Comparison of ENCODE assay signal across 21 cellular contexts in the genomic region with DNA sequence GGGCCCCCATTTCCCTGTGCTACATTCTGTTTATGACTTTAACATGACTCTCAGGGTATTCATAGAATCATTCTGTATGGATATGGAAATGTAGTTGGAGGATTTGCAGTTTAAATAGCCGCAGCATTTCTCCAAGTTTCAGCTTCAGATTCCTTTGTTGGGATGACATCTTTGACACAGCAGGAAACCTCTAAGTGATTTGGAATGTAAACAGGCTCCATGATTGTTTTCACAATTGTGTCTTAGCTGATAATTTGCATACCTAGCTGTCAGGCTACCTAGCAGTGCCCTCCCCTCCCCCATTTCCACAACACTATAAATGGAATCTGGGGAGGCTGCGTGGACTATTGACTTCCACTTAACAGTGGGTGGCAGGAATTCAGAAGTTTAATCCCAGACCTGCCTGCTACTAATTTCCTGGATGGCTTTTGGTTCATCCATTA.
DNase-seq lines count a peak whose midpoint lies in the region; ATAC-seq and TF ChIP-seq lines count a peak whose summit lies in the region.
"Had no signal": no experiment of that assay in that cellular context is flagged by ENCODE, and none has a peak within 500 bp of the region (broad histone marks: within the 10 kb centered on the region; RNA-seq: fewer than 3 reads in every experiment).

No MANE protein-coding gene starts in this region.

- H3K36me3 ChIP-seq in HAP-1 (replicated peaks) (no peaks in the 10 kb centered on the region), brain microvascular endothelial cell (replicated peaks) (no peaks in the 10 kb centered on the region)
- H3K36me3 ChIP-seq: adrenal gland, BLaER1, thyroid gland had no signal

- DNase-seq in AG10803 (ENCODE audit: low read depth) (peak; percentile 74), HAP-1 (ENCODE audit: low spot score in 2 of 2) (peak; percentile 70 to 93), brain microvascular endothelial cell (peak; percentile 14), kidney tubule cell (ENCODE audit: low spot score) (peak; percentile 39), NCI-H774 (lab: John Stamatoyannopoulos, UW) (no peak), mucosa of gallbladder (ENCODE audit: low spot score) (no peak)
- no peak for DNase-seq in activated T-cell treated with anti-CD3 and anti-CD28 coated beads, Interleukin-2, amount 50 U/mL, for 24 hours
- DNase-seq: activated CD4-positive, alpha-beta T cell treated with anti-CD3 and anti-CD28 coated beads for 4 hours; activated T-cell treated with anti-CD3 and anti-CD28 coated beads, Interleukin-2, amount 50 U/mL, for 1 hour; adrenal gland; DND-41; dorsolateral prefrontal cortex; mucosa of descending colon; NCI-H1436; NCI-H510A treated with DMSO at 0.1 percent for 48 hours; psoas muscle had no signal

- H3K36me3 Mint-ChIP-seq in activated T-cell treated with anti-CD3 and anti-CD28 coated beads, Interleukin-2, amount 50 U/mL, for 24 hours (ENCODE audit: low read depth) = no peaks in the 10 kb centered on the region

- no peak overlapping the region for H3K27ac ChIP-seq in brain microvascular endothelial cell
- H3K27ac ChIP-seq: adrenal gland, BLaER1, dorsolateral prefrontal cortex, KMS-11, psoas muscle, thyroid gland had no signal

- no peaks in the 10 kb centered on the region for H3K27me3 ChIP-seq in HAP-1 (ENCODE audit: low read depth)
- no peaks in the 10 kb centered on the region for H3K27me3 ChIP-seq in brain microvascular endothelial cell (replicated peaks)
- H3K27me3 ChIP-seq: adrenal gland, BLaER1, dorsolateral prefrontal cortex, thyroid gland had no signal

- in situ Hi-C loops in HAP-1 (cut with MboI; ENCODE audit: low sequenced_read_pairs) (no loop called here), brain microvascular endothelial cell (cut with HindIII; ENCODE audit: low pct_ligation_motif_present, low sequenced_read_pairs) (no loop called here)

- no peaks in the 10 kb centered on the region for H3K9me3 ChIP-seq in HAP-1
- H3K9me3 ChIP-seq: adrenal gland, mucosa of descending colon, thyroid gland had no signal

- TF ChIP-seq CTCF in AG10803 (conservative IDR thresholded peaks at IDR 0.05; ENCODE audit: low read length) = no peak
- no peak for TF ChIP-seq CTCF in brain microvascular endothelial cell (IDR thresholded peaks at IDR 0.05; ENCODE audit: low read depth, low read length, missing control alignments)

- H3K4me3 ChIP-seq in AG10803 (ENCODE audit: low read length) = no peak overlapping the region
- no peak overlapping the region for H3K4me3 ChIP-seq in HAP-1
- H3K4me3 ChIP-seq in brain microvascular endothelial cell (ENCODE audit: low read depth, low read length) = no peak overlapping the region
- H3K4me3 ChIP-seq: adrenal gland, BLaER1, dorsolateral prefrontal cortex, mucosa of descending colon, psoas muscle, thyroid gland had no signal

- peaks cover 16% of the 10 kb centered on the region for H3K27me3 Mint-ChIP-seq in activated T-cell treated with anti-CD3 and anti-CD28 coated beads, Interleukin-2, amount 50 U/mL, for 24 hours

- no peak for ATAC-seq in GM21737 (IDR thresholded peaks at IDR 0.05; ENCODE audit: unreplicated experiment)
- ATAC-seq: mucosa of descending colon, psoas muscle had no signal

- H3K4me1 ChIP-seq in HAP-1 = peaks cover 6% of the 10 kb centered on the region; the same call in 1 of the 2 replicates
- H3K4me1 ChIP-seq: psoas muscle, thyroid gland had no signal

- peaks cover 11% of the 10 kb centered on the region for H3K9me3 Mint-ChIP-seq in activated T-cell treated with anti-CD3 and anti-CD28 coated beads, Interleukin-2, amount 50 U/mL, for 24 hours

- no peak overlapping the region for H3K4me3 Mint-ChIP-seq in activated T-cell treated with anti-CD3 and anti-CD28 coated beads, Interleukin-2, amount 50 U/mL, for 24 hours
- H3K4me3 Mint-ChIP-seq: T-helper 1 cell treated with Interleukin-12 subunit alpha and Interleukin-12 subunit beta and Interleukin-4 antibody, amounts not matched to agents 30 μg/mL and 1 μg/mL, for 36 hours had no signal

- H3K4me1 Mint-ChIP-seq in activated T-cell treated with anti-CD3 and anti-CD28 coated beads, Interleukin-2, amount 50 U/mL, for 24 hours (ENCODE audit: low read depth) = no peaks in the 10 kb centered on the region

- no peak overlapping the region for H3K27ac Mint-ChIP-seq in activated T-cell treated with anti-CD3 and anti-CD28 coated beads, Interleukin-2, amount 50 U/mL, for 24 hours
- H3K27ac Mint-ChIP-seq: T-helper 1 cell treated with Interleukin-12 subunit alpha and Interleukin-12 subunit beta and Interleukin-4 antibody, amounts not matched to agents 30 μg/mL and 1 μg/mL, for 36 hours had no signal

Comparison
In these comparisons a context has a peak if more than half of its experiments do, and no peak if none do; other contexts are left out.
1. DNase-seq: peak in AG10803 (single experiment), HAP-1 (2 of 2), brain microvascular endothelial cell (single experiment) and kidney tubule cell (single experiment); none in activated T-cell treated with anti-CD3 and anti-CD28 coated beads, Interleukin-2, amount 50 U/mL, for 24 hours (single experiment), NCI-H774 (single experiment) and mucosa of gallbladder (single experiment).